In the genomic region with DNA sequence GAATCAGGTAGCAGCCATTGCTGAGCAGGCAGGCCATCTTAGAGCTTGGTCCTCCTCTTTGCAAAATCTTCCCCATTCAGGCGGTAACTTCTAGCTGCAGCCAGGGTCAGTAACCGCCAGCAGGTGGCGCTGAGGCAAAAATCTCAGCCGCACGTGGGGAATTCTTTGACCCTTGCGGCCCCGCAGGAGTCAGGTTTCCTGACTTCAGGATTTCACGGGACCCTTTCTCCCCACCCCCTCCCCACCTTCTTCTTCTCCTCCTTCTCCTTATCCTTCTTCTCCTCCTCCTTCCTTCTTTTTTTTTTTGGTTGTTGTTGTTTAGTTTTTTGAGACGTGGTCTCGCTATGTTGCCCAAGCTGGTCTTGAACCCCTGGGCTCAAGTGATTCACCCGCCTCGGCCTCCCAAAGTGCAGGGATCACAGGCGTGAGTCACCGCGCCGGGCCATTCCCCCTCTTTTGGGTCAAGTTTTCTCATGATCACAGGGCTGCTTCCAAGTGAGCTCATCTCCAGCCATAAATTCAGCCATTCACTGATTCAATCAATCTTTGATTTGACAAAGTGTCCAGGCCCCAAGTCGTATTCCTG, we compare ENCODE assay signal across 8 cellular contexts. TPM values are rescaled to one million over a fixed set of nuclear protein-coding genes. Genes with fewer than 3 reads are reported as not detected.
DNase-seq lines count a peak whose midpoint lies in the region; ATAC-seq, FAIRE-seq and TF ChIP-seq lines count a peak whose summit lies in the region.

No MANE protein-coding gene starts in this region.

- no peaks in the 10 kb centered on the region; a peak in 1 of 7 replicates for H3K27me3 ChIP-seq in H1 (replicated peaks in 1 of 4; ENCODE audit: control insufficient read depth in 3 of 4, extremely low read depth in 1 of 4, insufficient read depth in 3 of 4, low read length in 3 of 4)

- H3K27ac Mint-ChIP-seq in activated CD8-positive, alpha-beta T cell treated with anti-CD3 and anti-CD28 coated beads, Interleukin-2, amount 10 ng/mL, durations not matched to agents 7 days and 5 days: peak overlapping the region; percentile 78

- peak; percentile 58 for FAIRE-seq in H1 (lab: Jason Lieb, UNC)

- no peak for TF ChIP-seq EP300 in H1 (IDR thresholded peaks at IDR 0.05; ENCODE audit: borderline replicate concordance in 1 of 2, low read depth in 2 of 2, low read length in 2 of 2)

- H3K4me1 ChIP-seq in H1 (replicated peaks in 1 of 4; ENCODE audit: control insufficient read depth in 3 of 4, insufficient read depth in 4 of 4, low read length in 3 of 4): peaks cover 8 to 22% (median 14%) of the 10 kb centered on the region in 4 experiments

- H4K20me1 ChIP-seq in H1 (replicated peaks in 1 of 2; ENCODE audit: control insufficient read depth in 1 of 2, insufficient read depth in 2 of 2, low read length in 2 of 2): no peaks in the 10 kb centered on the region

- peak overlapping the region; percentile 91; the same call in 1 of the 2 replicates for H2BK20ac ChIP-seq in H1 (ENCODE audit: low read length)

- H3K9ac ChIP-seq in H1 (replicated peaks in 1 of 4; ENCODE audit: extremely low read depth in 1 of 4, low read depth in 3 of 4, low read length in 3 of 4): no peak overlapping the region; a peak in 1 of 7 replicates

- H3K27me3 Mint-ChIP-seq in activated CD8-positive, alpha-beta T cell treated with anti-CD3 and anti-CD28 coated beads, Interleukin-2, amount 10 ng/mL, durations not matched to agents 7 days and 5 days (ENCODE audit: low read depth): peaks cover 3% of the 10 kb centered on the region

- H2BK120ac ChIP-seq in H1 (replicated peaks; ENCODE audit: low read depth, low read length): no peak overlapping the region

- H3K4ac ChIP-seq in H1 (replicated peaks; ENCODE audit: insufficient read length, low read depth, low read length): no peak overlapping the region

- H3K4me3 ChIP-seq in H1 (ENCODE audit: extremely low read depth in 1 of 4, insufficient read depth in 2 of 4, low read depth in 3 of 4, low read length in 4 of 4): no peak overlapping the region

- H2BK15ac ChIP-seq in H1 (ENCODE audit: low read length): 0 out of 2 replicates have a peak overlapping the region, but pooled peaks have one; percentile 37

- H3K4me2 ChIP-seq in H1 (ENCODE audit: insufficient read depth in 1 of 2, low read depth in 2 of 2, low read length in 2 of 2): no peak overlapping the region

- H3K14ac ChIP-seq in H1 (ENCODE audit: insufficient read length): no peak overlapping the region

- no peaks in the 10 kb centered on the region for H3K36me3 ChIP-seq in H1 (ENCODE audit: control insufficient read depth in 2 of 4, insufficient read depth in 4 of 4, low read length in 3 of 4)

- 42% methylated on average over 12 of the region's 17 CpGs; no CpG with 5 or more reads in 1 of the 2 experiments for WGBS in H1 (ENCODE audit: extremely low coverage in 1 of 2, insufficient coverage in 1 of 2, insufficient read length in 1 of 2, insufficient replicate concordance in 2 of 2, low coverage in 1 of 2, low lambda C conversion rate in 2 of 2, missing lambda C conversion rate in 1 of 2), 2 experiments

- H3K36me3 Mint-ChIP-seq in activated CD8-positive, alpha-beta T cell treated with anti-CD3 and anti-CD28 coated beads, Interleukin-2, amount 10 ng/mL, durations not matched to agents 7 days and 5 days (ENCODE audit: low read depth): no peaks in the 10 kb centered on the region

- no peak overlapping the region for H3K27ac ChIP-seq in H1 (ENCODE audit: low read depth, low read length)

- no peak overlapping the region for H4K5ac ChIP-seq in H1 (ENCODE audit: insufficient read length, low read depth, low read length)

- peak overlapping the region; percentile 80 for H3K18ac ChIP-seq in H1 (ENCODE audit: extremely low read depth, low read length)

- no peaks in the 10 kb centered on the region for H3K23me2 ChIP-seq in H1 (ENCODE audit: low read depth, low read length)

- TF ChIP-seq POLR2A in H1 (IDR thresholded peaks at IDR 0.05; ENCODE audit: control extremely low read depth in 1 of 2, low read depth in 2 of 2, low read length in 2 of 2): no peak

- POLR2A ChIA-PET in activated CD8-positive, alpha-beta T cell treated with anti-CD3 and anti-CD28 coated beads, Interleukin-2, amount 10 ng/mL, durations not matched to agents 7 days and 5 days (lab: Charles Lee): interaction anchor here (1.5 kb wide), 1 partner anchor 54 kb away, joined by 3 read pairs; no protein-coding TSS in a partner anchor
- POLR2A ChIA-PET in H1 (lab: Charles Lee; ENCODE audit: partially characterized antibody): interaction anchor here (0.6 to 58.9 kb wide), 12 partner anchors 9 to 1142 kb away, joined by 3 to 1829 read pairs (median 4); a partner anchor contains a TSS

- peak overlapping the region; percentile 12; the same call in 1 of the 2 replicates for H2BK5ac ChIP-seq in H1 (ENCODE audit: low read depth, low read length)

- peaks cover 22% of the 10 kb centered on the region for H3K4me1 Mint-ChIP-seq in activated CD8-positive, alpha-beta T cell treated with anti-CD3 and anti-CD28 coated beads, Interleukin-2, amount 10 ng/mL, durations not matched to agents 7 days and 5 days (ENCODE audit: low read depth)

- no peak overlapping the region for H3K23ac ChIP-seq in H1 (ENCODE audit: insufficient read length)

- H3K79me1 ChIP-seq in H1 (ENCODE audit: low read depth, low read length): no peaks in the 10 kb centered on the region

- no peak overlapping the region; the same call in 1 of the 2 replicates for H2BK12ac ChIP-seq in H1 (ENCODE audit: low read depth, low read length)

- peak; percentile 66 to 75 for TF ChIP-seq RAD21 in H1 (IDR thresholded peaks at IDR 0.05 in 1 of 2, conservative IDR thresholded peaks at IDR 0.05 in 1 of 2; ENCODE audit: low read depth in 2 of 2, low read length in 2 of 2)

- peak overlapping the region; percentile 73 for H3K4me3 Mint-ChIP-seq in activated CD8-positive, alpha-beta T cell treated with anti-CD3 and anti-CD28 coated beads, Interleukin-2, amount 10 ng/mL, durations not matched to agents 7 days and 5 days

- H3K56ac ChIP-seq in H1 (replicated peaks; ENCODE audit: insufficient read length, low read depth, low read length): no peak overlapping the region

- ATAC-seq in activated CD8-positive, alpha-beta T cell treated with anti-CD3 and anti-CD28 coated beads, Interleukin-2, amount 10 ng/mL, durations not matched to agents 7 days and 5 days: peak; percentile 53
- no peak for ATAC-seq in GM21526 (IDR thresholded peaks at IDR 0.05; ENCODE audit: low FRiP score, unreplicated experiment)

- H4K91ac ChIP-seq in H1 (replicated peaks; ENCODE audit: insufficient read length, low read length): peak overlapping the region; percentile 82

- TF ChIP-seq CTCF in GM12872 (IDR thresholded peaks at IDR 0.05; ENCODE audit: insufficient read depth, low read depth, low read length) (peak; percentile 93), H1 (IDR thresholded peaks at IDR 0.05; ENCODE audit: control extremely low read depth in 1 of 3, insufficient read depth in 1 of 3, low read depth in 1 of 3, low read length in 3 of 3) (peak; percentile 91 to 94 (median 91))

- CTCF ChIA-PET in activated CD8-positive, alpha-beta T cell treated with anti-CD3 and anti-CD28 coated beads, Interleukin-2, amount 10 ng/mL, durations not matched to agents 7 days and 5 days (lab: Charles Lee): interaction anchor here (0.6 to 10.7 kb wide), 51 partner anchors 8 to 652 kb away, joined by 3 to 460 read pairs (median 5); a partner anchor contains a TSS
- CTCF ChIA-PET in H1 (lab: Charles Lee; ENCODE audit: partially characterized antibody): interaction anchor here (0.6 to 26.4 kb wide), 39 partner anchors 10 to 351 kb away, joined by 3 to 790 read pairs (median 5); a partner anchor contains a TSS

- peak; percentile 38 for DNase-seq in A172 (ENCODE audit: low spot score)
- DNase-seq in NCI-H345 treated with DMSO at 0.1 percent for 48 hours (lab: John Stamatoyannopoulos, UW; ENCODE audit: unreplicated experiment): peak; percentile 58
- DNase-seq in activated CD8-positive, alpha-beta T cell treated with anti-CD3 and anti-CD28 coated beads, Interleukin-2, amount 10 ng/mL, durations not matched to agents 7 days and 5 days: peak; percentile 79
- DNase-seq in H1 (ENCODE audit: low read depth in 1 of 2, low spot score in 2 of 2): peak; percentile 66 to 90
- DNase-seq in mucosa of gallbladder (ENCODE audit: low spot score): peak; percentile 65
- DNase-seq in stimulated activated CD8-positive, alpha-beta memory T cell treated with anti-CD3 and anti-CD28 coated beads, Interleukin-7, amount 100 ng/mL, for 1 hour (ENCODE audit: low read depth in 2 of 2): peak; percentile 26 to 49

- H3K9me3 ChIP-seq in H1 (ENCODE audit: insufficient read depth in 2 of 2, low read depth in 1 of 2, low read length in 1 of 2): peaks cover 0 to 2% of the 10 kb centered on the region in 2 experiments; a peak in 1 of 4 replicates

- H3K79me2 ChIP-seq in H1 (ENCODE audit: control insufficient read depth in 1 of 2, insufficient read depth in 2 of 2, low read length in 2 of 2): no peaks in the 10 kb centered on the region

- H2AK5ac ChIP-seq in H1 (ENCODE audit: low read depth, low read length): no peak overlapping the region

- peak overlapping the region; percentile 63 for H2AFZ ChIP-seq in H1 (ENCODE audit: low read length)

- no peak overlapping the region for H4K8ac ChIP-seq in H1 (ENCODE audit: extremely low read depth, insufficient read depth, low read length)

- no peaks in the 10 kb centered on the region for H3K9me3 Mint-ChIP-seq in activated CD8-positive, alpha-beta T cell treated with anti-CD3 and anti-CD28 coated beads, Interleukin-2, amount 10 ng/mL, durations not matched to agents 7 days and 5 days (ENCODE audit: insufficient read depth)

RNA-seq across cellular contexts. Expression of a gene that starts 33.4 kb away (rescaled TPM):
- 15.9 and 25.8 TPM in 2 replicates for total RNA-seq in A172 (2014; rRNA removed; shearing (Covaris generic))
- total RNA-seq in activated CD8-positive, alpha-beta T cell treated with anti-CD3 and anti-CD28 coated beads, Interleukin-2, amount 10 ng/mL, durations not matched to agents 7 days and 5 days: not detected
- 118 and 129 TPM in 2 replicates for total RNA-seq in H1 (2021; fragmentation: NEBNext Ultra II Directional; extraction: Animal tissue kit (Norgen Biotek cat#: 25700))
- polyA plus RNA-seq in H1 (2011; rRNA removed): 119 and 188 TPM in 2 replicates
- polyA plus RNA-seq in H1 (2011; cell fraction: cytosol; rRNA removed): 156 TPM
- polyA plus RNA-seq in H1 (2011; cell fraction: nucleus; rRNA removed): 142 TPM
- polyA plus RNA-seq in H1 (2012, experiment 1 of 2): 104 to 136 TPM (median 132 TPM) in 4 replicates
- 157 TPM for polyA plus RNA-seq in H1 (2012, experiment 2 of 2)
- 64.1 TPM for polyA plus RNA-seq in H1 (2013, experiment 1 of 2)
- polyA plus RNA-seq in H1 (2013, experiment 2 of 2): 57.8 TPM
- polyA minus RNA-seq in H1 (2011; rRNA and poly(A)+ RNA removed): 138 and 188 TPM in 2 replicates
- 164 TPM for polyA minus RNA-seq in H1 (2011; cell fraction: cytosol; rRNA and poly(A)+ RNA removed)
- 132 TPM for polyA minus RNA-seq in H1 (2011; cell fraction: nucleus; rRNA and poly(A)+ RNA removed)
- total RNA-seq in mucosa of gallbladder: 9.3 TPM

RNA-seq across cellular contexts. Expression of a gene that starts 52.6 kb away (rescaled TPM):
- total RNA-seq in A172 (2014; rRNA removed; shearing (Covaris generic)): 19.3 and 23.9 TPM in 2 replicates
- total RNA-seq in activated CD8-positive, alpha-beta T cell treated with anti-CD3 and anti-CD28 coated beads, Interleukin-2, amount 10 ng/mL, durations not matched to agents 7 days and 5 days: not detected
- 51.6 and 51.7 TPM in 2 replicates for total RNA-seq in H1 (2021; fragmentation: NEBNext Ultra II Directional; extraction: Animal tissue kit (Norgen Biotek cat#: 25700))
- polyA plus RNA-seq in H1 (2011; rRNA removed): 102 and 106 TPM in 2 replicates
- 69.8 TPM for polyA plus RNA-seq in H1 (2011; cell fraction: cytosol; rRNA removed)
- 31.0 TPM for polyA plus RNA-seq in H1 (2011; cell fraction: nucleus; rRNA removed)
- polyA plus RNA-seq in H1 (2012, experiment 1 of 2): 30.9 to 32.4 TPM (median 31.9 TPM) in 4 replicates
- polyA plus RNA-seq in H1 (2012, experiment 2 of 2): 43.6 TPM
- 29.6 TPM for polyA plus RNA-seq in H1 (2013, experiment 1 of 2)
- polyA plus RNA-seq in H1 (2013, experiment 2 of 2): 28.1 TPM
- 17.3 and 19.1 TPM in 2 replicates for polyA minus RNA-seq in H1 (2011; rRNA and poly(A)+ RNA removed)
- polyA minus RNA-seq in H1 (2011; cell fraction: cytosol; rRNA and poly(A)+ RNA removed): 31.3 TPM
- 49.0 TPM for polyA minus RNA-seq in H1 (2011; cell fraction: nucleus; rRNA and poly(A)+ RNA removed)
- 296 TPM for total RNA-seq in mucosa of gallbladder

Comparison
In these comparisons a context has a peak if more than half of its experiments do, and no peak if none do; other contexts are left out.
1. RNA of a gene that starts 33.4 kb away (total RNA-seq): 118 to 129 TPM in H1, 15.9 to 25.8 TPM in A172 and 9.3 TPM in mucosa of gallbladder (single experiment); not detected in activated CD8-positive, alpha-beta T cell treated with anti-CD3 and anti-CD28 coated beads, Interleukin-2, amount 10 ng/mL, durations not matched to agents 7 days and 5 days; every median in the first group is over 10 times any median in the second.
2. RNA of a gene that starts 52.6 kb away (total RNA-seq): 296 TPM in mucosa of gallbladder (single experiment), 51.6 to 51.7 TPM in H1 and 19.3 to 23.9 TPM in A172; not detected in activated CD8-positive, alpha-beta T cell treated with anti-CD3 and anti-CD28 coated beads, Interleukin-2, amount 10 ng/mL, durations not matched to agents 7 days and 5 days; every median in the first group is over 10 times any median in the second.
3. Peak in every context shown above with its lines, with median percentiles within 50 percentile points of each other: DNase-seq.